Comparison of ENCODE assay signal across 15 cellular contexts in genomic region chr11:15835705-15836411, GRCh38.
A peak's percentile ranks its signal among the peaks of the same experiment; 100 is the strongest.
DNase-seq lines count a peak whose midpoint lies in the region; ATAC-seq and TF ChIP-seq lines count a peak whose summit lies in the region.
"Had no signal": no experiment of that assay in that cellular context is flagged by ENCODE, and none has a peak within 500 bp of the region (broad histone marks: within the 10 kb centered on the region; RNA-seq: fewer than 3 reads in every experiment).

No MANE protein-coding gene starts in this region.

- H3K79me2 ChIP-seq in trophoblast cell (ENCODE audit: control insufficient read depth, insufficient read depth, low read length, poor library complexity), result no peaks in the 10 kb centered on the region

- H3K23ac ChIP-seq in trophoblast cell (ENCODE audit: low read length), result no peak overlapping the region

- no peak overlapping the region for H4K91ac ChIP-seq in trophoblast cell (ENCODE audit: low read depth, low read length)

- in situ Hi-C loops in transverse colon (cut with MboI; ENCODE audit: low pct_ligation_motif_present in 1 of 4, low pct_unique_long_range_greater_than_20kb in 1 of 4, low sequenced_read_pairs in 3 of 4), result loop anchor here in 2 of 4 donors (25.0 kb wide), 1 partner anchor 776 kb away; no protein-coding TSS in a partner anchor

- no peak overlapping the region for H2BK12ac ChIP-seq in trophoblast cell (ENCODE audit: low read length)

- no peaks in the 10 kb centered on the region for H3K4me1 ChIP-seq in esophagus muscularis mucosa
- H3K4me1 ChIP-seq in trophoblast cell (ENCODE audit: control insufficient read depth in 1 of 2, insufficient read depth in 2 of 2, low read length in 2 of 2), result no peaks in the 10 kb centered on the region
- peaks cover 3 to 28% (median 17%) of the 10 kb centered on the region in 4 donors for H3K4me1 ChIP-seq in transverse colon

- H3K27me3 ChIP-seq in esophagus muscularis mucosa, result no peaks in the 10 kb centered on the region
- no peaks in the 10 kb centered on the region for H3K27me3 ChIP-seq in trophoblast cell (ENCODE audit: insufficient read depth, low read length)
- no peaks in the 10 kb centered on the region for H3K27me3 ChIP-seq in transverse colon

- H2AK5ac ChIP-seq in trophoblast cell (ENCODE audit: low read length), result no peak overlapping the region

- no peak overlapping the region for H4K8ac ChIP-seq in trophoblast cell (ENCODE audit: low read depth, low read length)

- WGBS in esophagus muscularis mucosa, result 93% methylated on average over 7 of the region's 7 CpGs
- WGBS in trophoblast cell (ENCODE audit: extremely low coverage, insufficient coverage, insufficient read length), result no CpG with 5 or more reads among the region's 7 CpGs
- WGBS in transverse colon (ENCODE audit: low coverage in 1 of 2), 2 donors, result 40 to 75% methylated on average over 1 to 7 of the region's 7 CpGs

- H3K18ac ChIP-seq in trophoblast cell (ENCODE audit: low read length), result no peak overlapping the region

- ATAC-seq in left ventricle myocardium superior, result no peak
- ATAC-seq: PC-3 had no signal

- H3K14ac ChIP-seq in trophoblast cell (ENCODE audit: low read length), result no peak overlapping the region

- H2BK120ac ChIP-seq in trophoblast cell (ENCODE audit: insufficient read depth, low read length, poor library complexity), result peak overlapping the region; percentile 40

- H3K9me3 ChIP-seq in esophagus muscularis mucosa (no peaks in the 10 kb centered on the region), trophoblast cell (ENCODE audit: insufficient read depth, low read depth, low read length) (no peaks in the 10 kb centered on the region), transverse colon (no peaks in the 10 kb centered on the region)

- no peak overlapping the region for H2AFZ ChIP-seq in trophoblast cell (ENCODE audit: insufficient read depth, low read length, poor library complexity)

- TF ChIP-seq EP300 in esophagus muscularis mucosa (IDR thresholded peaks at IDR 0.05), result no peak
- peak; percentile 59 for TF ChIP-seq EP300 in transverse colon (IDR thresholded peaks at IDR 0.05; ENCODE audit: low read depth)

- no peak overlapping the region for H3K4me2 ChIP-seq in trophoblast cell (ENCODE audit: low read length)

- no peaks in the 10 kb centered on the region for H3K79me1 ChIP-seq in trophoblast cell (ENCODE audit: low read length)

- TF ChIP-seq CTCF in esophagus muscularis mucosa (IDR thresholded peaks at IDR 0.05) (no peak), transverse colon (IDR thresholded peaks at IDR 0.05) (no peak)

- H3K9ac ChIP-seq in trophoblast cell (ENCODE audit: low read length), result no peak overlapping the region

- H3K27ac ChIP-seq in esophagus muscularis mucosa (replicated peaks in 1 of 4) (no peak overlapping the region), trophoblast cell (ENCODE audit: low read depth, low read length) (no peak overlapping the region), transverse colon (peak overlapping the region in 1 of 4 donors; percentile 35)

- no peak overlapping the region for H3K4ac ChIP-seq in trophoblast cell (ENCODE audit: low read depth, low read length)

- DNase-seq in SHP77 (lab: John Stamatoyannopoulos, UW) (peak; percentile 56 to 67), esophagus muscularis mucosa (ENCODE audit: extremely low spot score) (peak; percentile 86), trophoblast cell (no peak), transverse colon (peak; percentile 26), left ventricle myocardium superior (no peak), NCI-H2081 treated with DMSO at 0.1 percent for 48 hours (lab: John Stamatoyannopoulos, UW) (no peak)
- DNase-seq in stimulated activated naive CD4-positive, alpha-beta T cell treated with Interleukin-2 at 50 U/mL for 16 hours (lab: John Stamatoyannopoulos, UW), result no peak
- DNase-seq: ACHN; CD4-positive, CD25-positive, alpha-beta regulatory T cell; DMS53; NCI-H1048; NCI-H1436 treated with DMSO at 0.1 percent for 48 hours; NCI-H2081; NCI-H82; PC-3 had no signal

- intact Hi-C loops in esophagus muscularis mucosa (cut with DNase I), result no loop called here
- intact Hi-C loops in transverse colon (cut with DNase I; ENCODE audit: low total_unique reads), result loop anchor here (5.0 kb wide), 1 partner anchor 101 kb away; no protein-coding TSS in a partner anchor
- intact Hi-C loops in left ventricle myocardium superior (cut with micrococcal nuclease), result no loop called here

- TF ChIP-seq POLR2A in esophagus muscularis mucosa (IDR thresholded peaks at IDR 0.05; ENCODE audit: low read depth) (no peak), transverse colon (IDR thresholded peaks at IDR 0.05) (no peak)

- no peaks in the 10 kb centered on the region for H3K36me3 ChIP-seq in esophagus muscularis mucosa
- H3K36me3 ChIP-seq in trophoblast cell (ENCODE audit: control insufficient read depth in 1 of 2, insufficient read depth in 2 of 2, low read length in 2 of 2), result no peaks in the 10 kb centered on the region
- H3K36me3 ChIP-seq in transverse colon, result no peaks in the 10 kb centered on the region

- no peak overlapping the region for H2BK5ac ChIP-seq in trophoblast cell (ENCODE audit: low read depth, low read length, poor library complexity)

- H4K12ac ChIP-seq in trophoblast cell (ENCODE audit: low read depth, low read length), result no peak overlapping the region

- no peak overlapping the region for H3K4me3 ChIP-seq in esophagus muscularis mucosa
- H3K4me3 ChIP-seq in trophoblast cell (ENCODE audit: low read depth, low read length), result no peak overlapping the region
- H3K4me3 ChIP-seq in transverse colon, result no peak overlapping the region

Comparison
In these comparisons a context has a peak if more than half of its experiments do, and no peak if none do; other contexts are left out.
1. DNase-seq: peak in SHP77 (2 of 2), esophagus muscularis mucosa (single experiment) and transverse colon (single experiment); none in trophoblast cell (0 of 2), stimulated activated naive CD4-positive, alpha-beta T cell treated with Interleukin-2 at 50 U/mL for 16 hours (single experiment), left ventricle myocardium superior (single experiment) and NCI-H2081 treated with DMSO at 0.1 percent for 48 hours (single experiment).